ENCODE assay signal across 29 cellular contexts in the genomic region with DNA sequence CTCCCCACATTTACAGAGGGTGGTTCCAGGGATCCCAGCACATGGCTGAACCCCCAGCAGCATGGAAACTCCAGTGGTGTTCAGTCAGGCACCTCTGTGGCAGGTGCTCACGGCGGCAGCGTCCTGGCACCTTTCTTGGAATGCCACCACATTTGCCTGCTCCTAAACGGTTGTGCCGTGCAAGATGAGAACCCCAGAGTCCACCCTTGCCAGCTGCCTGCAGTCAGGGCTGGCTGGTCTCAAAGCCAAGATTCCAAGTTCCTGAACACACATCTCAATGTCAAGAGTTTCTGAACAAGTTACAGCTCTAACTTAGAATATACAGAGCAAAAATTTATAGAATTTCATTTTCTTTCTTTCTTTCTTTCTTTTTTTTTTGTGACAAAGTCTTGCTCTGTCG.
"Had no signal": no experiment of that assay in that cellular context is flagged by ENCODE, and none has a peak within 500 bp of the region (broad histone marks: within the 10 kb centered on the region; RNA-seq: fewer than 3 reads in every experiment).

No MANE protein-coding gene starts in this region.

- H3K9me3 Mint-ChIP-seq: activated CD4-positive, alpha-beta memory T cell treated with anti-CD3 and anti-CD28 coated beads, Interleukin-2, amount 10 ng/mL, durations not matched to agents 7 days and 5 days; activated naive CD4-positive, alpha-beta T cell treated with anti-CD3 and anti-CD28 coated beads, Interleukin-2, amount 10 ng/mL, durations not matched to agents 7 days and 5 days had no signal

- H3K4me3 ChIP-seq: Peyer's patch, SJCRH30, SK-N-MC had no signal

- H3K27me3 ChIP-seq: brain microvascular endothelial cell, Peyer's patch, SJCRH30 had no signal

- H3K9me3 ChIP-seq: Peyer's patch, SJCRH30 had no signal

- H3K9ac ChIP-seq: KMS-11 had no signal

- H3K27ac Mint-ChIP-seq: activated CD4-positive, alpha-beta memory T cell treated with anti-CD3 and anti-CD28 coated beads, Interleukin-2, amount 10 ng/mL, durations not matched to agents 7 days and 5 days; activated naive CD4-positive, alpha-beta T cell treated with anti-CD3 and anti-CD28 coated beads, Interleukin-2, amount 10 ng/mL, durations not matched to agents 7 days and 5 days; activated naive CD8-positive, alpha-beta T cell had no signal

- DNase-seq: activated CD4-positive, alpha-beta memory T cell treated with anti-CD3 and anti-CD28 coated beads, Interleukin-2, amount 10 ng/mL, durations not matched to agents 7 days and 5 days; activated CD4-positive, alpha-beta T cell treated with anti-CD3 and anti-CD28 coated beads for 1 hour; activated CD4-positive, alpha-beta T cell treated with anti-CD3 and anti-CD28 coated beads for 48 hours; activated CD4-positive, CD25-positive, alpha-beta regulatory T cell; activated effector memory CD4-positive, alpha-beta T cell treated with Interleukin-2 at 50 U/mL for 16 hours; activated naive CD4-positive, alpha-beta T cell treated with anti-CD3 and anti-CD28 coated beads, Interleukin-2, amount 10 ng/mL, durations not matched to agents 7 days and 5 days; activated T-cell treated with anti-CD3 and anti-CD28 coated beads, Interleukin-2, amount 50 U/mL, for 48 hours; amniotic stem cell; aorta; brain microvascular endothelial cell; central memory CD4-positive, alpha-beta T cell; MM.1S; MV-4-11; NCI-H1092; NCI-H1436 treated with DMSO at 0.1 percent for 48 hours; NCI-H1694 treated with DMSO at 0.1 percent for 48 hours; NCI-H2029; NCI-H345; NCI-H524 treated with DMSO at 0.1 percent for 48 hours; PC-3; Peyer's patch; RPMI8226; SJCRH30; T1000; WERI-Rb-1 had no signal

- ATAC-seq: PC-3, Right ventricle myocardium inferior had no signal

- H3K27me3 Mint-ChIP-seq: activated CD4-positive, alpha-beta memory T cell treated with anti-CD3 and anti-CD28 coated beads, Interleukin-2, amount 10 ng/mL, durations not matched to agents 7 days and 5 days; activated naive CD4-positive, alpha-beta T cell treated with anti-CD3 and anti-CD28 coated beads, Interleukin-2, amount 10 ng/mL, durations not matched to agents 7 days and 5 days; activated naive CD8-positive, alpha-beta T cell had no signal

- H3K27ac ChIP-seq: brain microvascular endothelial cell, KMS-11, Peyer's patch, SJCRH30, SK-N-MC, WERI-Rb-1 had no signal

- H3K4me1 Mint-ChIP-seq: activated CD4-positive, alpha-beta memory T cell treated with anti-CD3 and anti-CD28 coated beads, Interleukin-2, amount 10 ng/mL, durations not matched to agents 7 days and 5 days; activated naive CD4-positive, alpha-beta T cell treated with anti-CD3 and anti-CD28 coated beads, Interleukin-2, amount 10 ng/mL, durations not matched to agents 7 days and 5 days had no signal

- H3K4me1 ChIP-seq: Peyer's patch, SJCRH30 had no signal

- H3K4me3 Mint-ChIP-seq: activated CD4-positive, alpha-beta memory T cell treated with anti-CD3 and anti-CD28 coated beads, Interleukin-2, amount 10 ng/mL, durations not matched to agents 7 days and 5 days; activated naive CD4-positive, alpha-beta T cell treated with anti-CD3 and anti-CD28 coated beads, Interleukin-2, amount 10 ng/mL, durations not matched to agents 7 days and 5 days; activated naive CD8-positive, alpha-beta T cell had no signal
